In genomic region chr1:64975127-64975526, GRCh38 we compare ENCODE assay signal across 2 cellular contexts.
TF ChIP-seq lines count a peak whose summit lies in the region.

No MANE protein-coding gene starts in this region.

TF ChIP-seq in HepG2, 621 proteins besides CTCF, POLR2A, EP300 and RAD21:
- TF ChIP-seq TFAP4 (IDR thresholded peaks at IDR 0.05; ENCODE audit: borderline replicate concordance, low read depth) (peak; percentile 42; the same call in 1 of the 2 replicates), PBX2 (CRISPR knock-in tag; IDR thresholded peaks at IDR 0.05) (0 out of 2 replicates have a peak, but pooled peaks have one; percentile 30), TMF1 (CRISPR knock-in tag; IDR thresholded peaks at IDR 0.05; ENCODE audit: low read depth) (no peak), ZNF644 (CRISPR knock-in tag; IDR thresholded peaks at IDR 0.05; ENCODE audit: low read depth) (peak; percentile 79; the same call in 1 of the 2 replicates), FOXA1 (IDR thresholded peaks at IDR 0.05) (no peak), FOXA1 (CRISPR knock-in tag; IDR thresholded peaks at IDR 0.05) (peak; percentile 54)

TF ChIP-seq in K562, 482 proteins besides CTCF, POLR2A, EP300 and RAD21:
- TF ChIP-seq PKNOX1 (IDR thresholded peaks at IDR 0.05) (0 out of 2 replicates have a peak, but pooled peaks have one; percentile 26), ZNF232 (CRISPR knock-in tag; IDR thresholded peaks at IDR 0.05) (no peak), RNF219 (CRISPR knock-in tag; IDR thresholded peaks at IDR 0.05) (no peak), XRCC5 (IDR thresholded peaks at IDR 0.05; ENCODE audit: low read depth, low read length) (no peak), ZNF316 (IDR thresholded peaks at IDR 0.05) (no peak), BRCA1 (IDR thresholded peaks at IDR 0.05) (no peak), BRCA1 (CRISPR knock-in tag; IDR thresholded peaks at IDR 0.05) (no peak), RBM39 (optimal IDR thresholded peaks at IDR 0.05; ENCODE audit: low read depth, low read length) (no peak), PRPF4 (IDR thresholded peaks at IDR 0.05; ENCODE audit: insufficient read depth, low read depth, low read length, poor library complexity, severe bottlenecking) (no peak), CBFB (CRISPR knock-in tag; IDR thresholded peaks at IDR 0.05) (no peak), ZNF121 (CRISPR knock-in tag; conservative IDR thresholded peaks at IDR 0.05) (peak; percentile 44; the same call in 1 of the 2 replicates)
